ENCODE assay signal across 1 cellular context in genomic region chr7:74427974-74428373, GRCh38.
TF ChIP-seq lines count a peak whose summit lies in the region.

No MANE protein-coding gene starts in this region.

TF ChIP-seq in IMR-90, 13 proteins besides CTCF, POLR2A, EP300 and RAD21:
- TF ChIP-seq MAFK (IDR thresholded peaks at IDR 0.05; ENCODE audit: low read depth, low read length) (no peak), ELK1 (IDR thresholded peaks at IDR 0.05; ENCODE audit: borderline replicate concordance, low read depth, low read length) (no peak), BHLHE40 (IDR thresholded peaks at IDR 0.05; ENCODE audit: low read depth, low read length) (no peak), CEBPB (IDR thresholded peaks at IDR 0.05; ENCODE audit: low read depth, low read length) (no peak), SMC3 (IDR thresholded peaks at IDR 0.05; ENCODE audit: low read depth, low read length) (no peak), NFE2L2 (IDR thresholded peaks at IDR 0.05; ENCODE audit: low read depth, low read length) (no peak), RFX5 (IDR thresholded peaks at IDR 0.05; ENCODE audit: low read depth, low read length) (no peak)
